8 cellular contexts compared by ENCODE assay signal in genomic region chr1:222618001-222618879, GRCh38. TPM values are rescaled to one million over a fixed set of nuclear protein-coding genes. Genes with fewer than 3 reads are reported as not detected.
DNase-seq lines count a peak whose midpoint lies in the region; ATAC-seq and TF ChIP-seq lines count a peak whose summit lies in the region.

MIA3 (plus strand) TSS chr1:222618097; CDS start chr1:222618111, 14 bp downstream.

- peaks cover 25% of the 10 kb centered on the region for H3K27me3 ChIP-seq in HUES6 (ENCODE audit: control insufficient read depth, insufficient read depth, low read length)
- H3K27me3 ChIP-seq in SJSA1 (replicated peaks), result no peaks in the 10 kb centered on the region; the same call in 1 of the 2 replicates
- H3K27me3 ChIP-seq in upper lobe of left lung, result no peaks in the 10 kb centered on the region

- peaks cover 16% of the 10 kb centered on the region for H3K36me3 ChIP-seq in HUES6 (ENCODE audit: control insufficient read depth, insufficient read depth, low read length)
- peaks cover 18% of the 10 kb centered on the region for H3K36me3 ChIP-seq in SJSA1
- peaks cover 0 to 16% (median 3%) of the 10 kb centered on the region in 4 donors for H3K36me3 ChIP-seq in upper lobe of left lung

- DNase-seq in DMS153 treated with DMSO at 0.1 percent for 48 hours (lab: John Stamatoyannopoulos, UW; ENCODE audit: unreplicated experiment), result peak; percentile 43
- peak in 1 of 2 experiments; percentile 23 for DNase-seq in SJSA1 (ENCODE audit: low read depth in 1 of 2, low spot score in 2 of 2)
- DNase-seq in activated naive CD4-positive, alpha-beta T cell treated with anti-CD3 and anti-CD28 coated beads, Interleukin-2, amount 10 ng/mL, durations not matched to agents 7 days and 5 days, result peak; percentile 87
- peak; percentile 19 for DNase-seq in glomerular visceral epithelial cell (ENCODE audit: extremely low spot score)
- peak; percentile 93 for DNase-seq in osteocyte (ENCODE audit: extremely low spot score, unreplicated experiment)
- DNase-seq in upper lobe of left lung, result peak; percentile 21 to 93

- 0% methylated on average over 19 to 35 of the region's 81 CpGs for WGBS in upper lobe of left lung, 2 donors

- H3K4me3 Mint-ChIP-seq in activated naive CD4-positive, alpha-beta T cell treated with anti-CD3 and anti-CD28 coated beads, Interleukin-2, amount 10 ng/mL, durations not matched to agents 7 days and 5 days, result peak within 1 kb of the TSS; percentile 83
- peak within 1 kb of the TSS; percentile 87 for H3K4me3 Mint-ChIP-seq in osteocyte (ENCODE audit: unreplicated experiment)

- TF ChIP-seq POLR2A in upper lobe of left lung (IDR thresholded peaks at IDR 0.05), result peak in 1 of 4 donors; percentile 67

- H3K36me3 Mint-ChIP-seq in activated naive CD4-positive, alpha-beta T cell treated with anti-CD3 and anti-CD28 coated beads, Interleukin-2, amount 10 ng/mL, durations not matched to agents 7 days and 5 days, result peaks cover 19% of the 10 kb centered on the region
- H3K36me3 Mint-ChIP-seq in osteocyte (ENCODE audit: unreplicated experiment), result peaks cover 17% of the 10 kb centered on the region

- H3K9me3 Mint-ChIP-seq in activated naive CD4-positive, alpha-beta T cell treated with anti-CD3 and anti-CD28 coated beads, Interleukin-2, amount 10 ng/mL, durations not matched to agents 7 days and 5 days, result no peaks in the 10 kb centered on the region
- H3K9me3 Mint-ChIP-seq in osteocyte (ENCODE audit: unreplicated experiment), result no peaks in the 10 kb centered on the region

- peaks cover 6% of the 10 kb centered on the region; the same call in 1 of the 2 replicates for H3K4me1 ChIP-seq in HUES6 (ENCODE audit: control insufficient read depth, insufficient read depth, low read length)
- H3K4me1 ChIP-seq in SJSA1 (replicated peaks), result peaks cover 14% of the 10 kb centered on the region
- H3K4me1 ChIP-seq in upper lobe of left lung, result peaks cover 10 to 29% (median 15%) of the 10 kb centered on the region in 4 donors

- H3K4me3 ChIP-seq in HUES6 (ENCODE audit: low read depth, low read length) (peak within 1 kb of the TSS; percentile 87), SJSA1 (peak within 1 kb of the TSS; percentile 99), upper lobe of left lung (peak within 1 kb of the TSS; percentile 84 to 98 (median 96))

- peak within 1 kb of the TSS; percentile 86 for H3K9ac ChIP-seq in HUES6 (ENCODE audit: low read length)

- ATAC-seq in GM21423 (IDR thresholded peaks at IDR 0.05; ENCODE audit: unreplicated experiment) (peak; percentile 59), upper lobe of left lung (ENCODE audit: low FRiP score in 2 of 2) (peak; percentile 81 to 85)

- H3K9me3 ChIP-seq in HUES6 (ENCODE audit: control insufficient read depth, insufficient read depth, low read depth, low read length) (no peaks in the 10 kb centered on the region), SJSA1 (replicated peaks) (0 out of 2 replicates have a peak, but pooled peaks cover 2% of the 10 kb centered on the region), upper lobe of left lung (no peaks in the 10 kb centered on the region)

- H3K27ac Mint-ChIP-seq in activated naive CD4-positive, alpha-beta T cell treated with anti-CD3 and anti-CD28 coated beads, Interleukin-2, amount 10 ng/mL, durations not matched to agents 7 days and 5 days, result peak within 1 kb of the TSS; percentile 89
- H3K27ac Mint-ChIP-seq in osteocyte (ENCODE audit: unreplicated experiment), result peak within 1 kb of the TSS; percentile 89

- CTCF ChIA-PET in activated naive CD4-positive, alpha-beta T cell treated with anti-CD3 and anti-CD28 coated beads, Interleukin-2, amount 10 ng/mL, durations not matched to agents 7 days and 5 days (lab: Charles Lee), result interaction anchor here (2.4 kb wide), 1 partner anchor 16 kb away, joined by 16 read pairs; no protein-coding TSS in a partner anchor

- TF ChIP-seq EP300 in upper lobe of left lung (IDR thresholded peaks at IDR 0.05), result no peak

- no peak for TF ChIP-seq CTCF in osteocyte (IDR thresholded peaks at IDR 0.05)
- peak in 1 of 6 experiments; percentile 9 for TF ChIP-seq CTCF in upper lobe of left lung (IDR thresholded peaks at IDR 0.05)

- no peak within 1 kb of the TSS; the same call in 1 of the 2 replicates for H3K27ac ChIP-seq in HUES6 (ENCODE audit: low read depth, low read length)
- H3K27ac ChIP-seq in SJSA1, result peak within 1 kb of the TSS; percentile 72
- H3K27ac ChIP-seq in upper lobe of left lung, result peak within 1 kb of the TSS; percentile 82 to 88 (median 85)

- peaks cover 33% of the 10 kb centered on the region for H3K4me1 Mint-ChIP-seq in activated naive CD4-positive, alpha-beta T cell treated with anti-CD3 and anti-CD28 coated beads, Interleukin-2, amount 10 ng/mL, durations not matched to agents 7 days and 5 days
- peaks cover 20% of the 10 kb centered on the region for H3K4me1 Mint-ChIP-seq in osteocyte (ENCODE audit: unreplicated experiment)

- H3K27me3 Mint-ChIP-seq in activated naive CD4-positive, alpha-beta T cell treated with anti-CD3 and anti-CD28 coated beads, Interleukin-2, amount 10 ng/mL, durations not matched to agents 7 days and 5 days, result peaks cover 23% of the 10 kb centered on the region
- H3K27me3 Mint-ChIP-seq in osteocyte (ENCODE audit: unreplicated experiment), result peaks cover 26% of the 10 kb centered on the region

RNA-seq across cellular contexts. Expression of gene MIA3, which starts in this region (rescaled TPM):
- 30.7 and 53.3 TPM in 2 replicates for total RNA-seq in SJSA1 (2014; rRNA removed; shearing (Covaris generic))
- total RNA-seq in osteocyte (82.2 and 83.6 TPM in 2 replicates), upper lobe of left lung (10 to 100 TPM; 29.6 to 76.0 (median 58.2) TPM)
